ENCODE assay signal across 20 cellular contexts in the genomic region with DNA sequence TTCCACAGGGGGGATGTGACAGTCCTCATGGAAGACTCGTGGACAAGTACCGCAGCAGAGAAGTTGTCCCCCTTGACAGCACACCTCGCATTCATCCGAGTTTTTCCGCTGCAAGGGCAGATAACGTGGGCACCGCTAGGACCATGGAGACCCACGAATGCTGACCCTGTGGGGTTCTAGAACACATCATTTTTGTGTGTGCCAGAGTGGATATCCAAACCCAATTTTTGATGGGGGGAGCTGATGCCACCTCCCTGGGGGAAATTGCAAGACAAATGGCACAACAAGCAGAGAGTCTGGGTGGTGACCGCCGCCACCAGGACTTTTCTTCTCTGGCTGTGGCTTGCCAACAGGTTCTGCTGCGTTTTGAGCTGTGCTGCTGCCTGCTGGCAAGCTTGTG. TPM values are rescaled to one million over a fixed set of nuclear protein-coding genes. Genes with fewer than 3 reads are reported as not detected.
DNase-seq lines count a peak whose midpoint lies in the region; ATAC-seq and TF ChIP-seq lines count a peak whose summit lies in the region.
"Had no signal": no experiment of that assay in that cellular context is flagged by ENCODE, and none has a peak within 500 bp of the region (broad histone marks: within the 10 kb centered on the region; RNA-seq: fewer than 3 reads in every experiment).

No MANE protein-coding gene starts in this region.

- H3K4me1 Mint-ChIP-seq in osteocyte (ENCODE audit: unreplicated experiment): no peaks in the 10 kb centered on the region

- no peak for DNase-seq in activated naive CD4-positive, alpha-beta T cell treated with anti-CD3 and anti-CD28 coated beads, Interleukin-2, amount 50 U/mL, for 72 hours (ENCODE audit: low spot score in 2 of 2)
- DNase-seq in activated naive CD4-positive, alpha-beta T cell (lab: John Stamatoyannopoulos, UW): no peak
- DNase-seq in left lobe of liver (ENCODE audit: low spot score) (peak; percentile 15), osteocyte (ENCODE audit: extremely low spot score, unreplicated experiment) (peak; percentile 68), SKM-1 treated with dmso at 0.1 percent for 144 hours (lab: John Stamatoyannopoulos, UW; ENCODE audit: unreplicated experiment) (no peak)
- DNase-seq: 8988T; ACHN; AML-193; BE2C; Calu3; CD4-positive, alpha-beta T cell; COR-L47; DMS53; DMS79 treated with DMSO at 0.1 percent for 48 hours; GF-D8; GOT3; HFFc6 had no signal

- ATAC-seq in activated naive CD4-positive, alpha-beta T cell treated with anti-CD3 and anti-CD28 coated beads, Interleukin-2, amount 50 U/mL, for 72 hours: no peak
- ATAC-seq in left lobe of liver (no peak), GM18909 (IDR thresholded peaks at IDR 0.05; ENCODE audit: poor library complexity, unreplicated experiment) (no peak)
- ATAC-seq: A549 had no signal

- no peaks in the 10 kb centered on the region for H3K9me3 Mint-ChIP-seq in activated naive CD4-positive, alpha-beta T cell treated with anti-CD3 and anti-CD28 coated beads, Interleukin-2, amount 50 U/mL, for 72 hours
- H3K9me3 Mint-ChIP-seq in osteocyte (ENCODE audit: unreplicated experiment): no peaks in the 10 kb centered on the region
- H3K9me3 Mint-ChIP-seq: CD14-positive monocyte; CD4-positive, alpha-beta T cell; HFFc6 had no signal

- peak overlapping the region; percentile 39 to 78 for H3K27ac Mint-ChIP-seq in activated naive CD4-positive, alpha-beta T cell treated with anti-CD3 and anti-CD28 coated beads, Interleukin-2, amount 50 U/mL, for 72 hours
- H3K27ac Mint-ChIP-seq in osteocyte (ENCODE audit: unreplicated experiment): no peak overlapping the region
- H3K27ac Mint-ChIP-seq: CD4-positive, alpha-beta T cell; HFFc6 had no signal

- H3K36me3 Mint-ChIP-seq in activated naive CD4-positive, alpha-beta T cell treated with anti-CD3 and anti-CD28 coated beads, Interleukin-2, amount 50 U/mL, for 72 hours: peaks cover 16 to 37% of the 10 kb centered on the region in 2 donors
- H3K36me3 Mint-ChIP-seq in osteocyte (ENCODE audit: unreplicated experiment): peaks cover 37% of the 10 kb centered on the region

- no peaks in the 10 kb centered on the region for H3K27me3 Mint-ChIP-seq in osteocyte (ENCODE audit: unreplicated experiment)
- H3K27me3 Mint-ChIP-seq: CD4-positive, alpha-beta T cell had no signal

- TF ChIP-seq CTCF in osteocyte (IDR thresholded peaks at IDR 0.05): no peak

- no peak overlapping the region for H3K4me3 Mint-ChIP-seq in osteocyte (ENCODE audit: unreplicated experiment)
- H3K4me3 Mint-ChIP-seq: CD14-positive monocyte; CD4-positive, alpha-beta T cell; HFFc6 had no signal

RNA-seq across cellular contexts. Expression of gene SP110, which starts 46.9 kb away (rescaled TPM):
- 100 to 1,000 TPM in 1 of 2 donors, 10 to 100 TPM in 1; 61.0 to 148 TPM for total RNA-seq in activated naive CD4-positive, alpha-beta T cell treated with anti-CD3 and anti-CD28 coated beads, Interleukin-2, amount 50 U/mL, for 72 hours
- 6.0 TPM for total RNA-seq in left lobe of liver
- total RNA-seq in osteocyte: 23.6 and 24.1 TPM in 2 replicates

RNA-seq across cellular contexts. Expression of gene SP140, which starts 52.7 kb away (rescaled TPM):
- total RNA-seq in activated naive CD4-positive, alpha-beta T cell treated with anti-CD3 and anti-CD28 coated beads, Interleukin-2, amount 50 U/mL, for 72 hours: 10 to 100 TPM; 75.8 to 77.7 TPM
- total RNA-seq in left lobe of liver (1.2 TPM), osteocyte (0.65 and 1.0 TPM in 2 replicates)

Comparison
In these comparisons a context has a peak if more than half of its experiments do, and no peak if none do; other contexts are left out.
1. DNase-seq: peak in left lobe of liver (single experiment) and osteocyte (single experiment); none in activated naive CD4-positive, alpha-beta T cell treated with anti-CD3 and anti-CD28 coated beads, Interleukin-2, amount 50 U/mL, for 72 hours (0 of 2), activated naive CD4-positive, alpha-beta T cell (0 of 4) and SKM-1 treated with dmso at 0.1 percent for 144 hours (single experiment).
2. RNA of gene SP140, which starts 52.7 kb away (total RNA-seq): 75.8 to 77.7 TPM in activated naive CD4-positive, alpha-beta T cell treated with anti-CD3 and anti-CD28 coated beads, Interleukin-2, amount 50 U/mL, for 72 hours; 1.2 TPM in left lobe of liver (single experiment) and 0.65 to 1.0 TPM in osteocyte; every median in the first group is over 10 times any median in the second.